Comparison of ENCODE assay signal across 23 cellular contexts in genomic region chr20:17445561-17445960, GRCh38.
"Had no signal": no experiment of that assay in that cellular context is flagged by ENCODE, and none has a peak within 500 bp of the region (broad histone marks: within the 10 kb centered on the region; RNA-seq: fewer than 3 reads in every experiment).

No MANE protein-coding gene starts in this region.

- H3K4me3 Mint-ChIP-seq: activated B cell treated with CpG ODN at 0.5 μM for 24 hours; activated CD4-positive, alpha-beta memory T cell treated with anti-CD3 and anti-CD28 coated beads for 36 hours; activated CD4-positive, alpha-beta T cell treated with anti-CD3 and anti-CD28 coated beads, Interleukin-2, amount 10 ng/mL, durations not matched to agents 7 days and 5 days; activated naive CD4-positive, alpha-beta T cell treated with anti-CD3 and anti-CD28 coated beads for 36 hours; activated naive CD8-positive, alpha-beta T cell; activated T-cell treated with anti-CD3 and anti-CD28 coated beads, Interleukin-2, amount 50 U/mL, for 4 hours; T-helper 17 cell had no signal

- H3K27ac ChIP-seq: brain microvascular endothelial cell, cardiac muscle cell, PC-9 had no signal

- H3K4me1 Mint-ChIP-seq: activated B cell treated with CpG ODN at 0.5 μM for 24 hours; activated CD4-positive, alpha-beta T cell treated with anti-CD3 and anti-CD28 coated beads, Interleukin-2, amount 10 ng/mL, durations not matched to agents 7 days and 5 days; T-helper 17 cell had no signal

- ATAC-seq: activated T-cell treated with anti-CD3 and anti-CD28 coated beads, Interleukin-2, amount 50 U/mL, for 4 hours; T-helper 17 cell had no signal

- H3K36me3 ChIP-seq: brain microvascular endothelial cell, cardiac muscle cell had no signal

- DNase-seq: activated B cell treated with CpG ODN at 0.5 μM for 24 hours; activated CD4-positive, alpha-beta memory T cell treated with anti-CD3 and anti-CD28 coated beads for 36 hours; activated CD4-positive, alpha-beta T cell treated with anti-CD3 and anti-CD28 coated beads for 1 hour; activated CD4-positive, alpha-beta T cell treated with anti-CD3 and anti-CD28 coated beads, Interleukin-2, amount 10 ng/mL, durations not matched to agents 7 days and 5 days; activated CD8-positive, alpha-beta memory T cell treated with anti-CD3 and anti-CD28 coated beads for 24 hours; activated gamma-delta T cell; activated naive CD4-positive, alpha-beta T cell treated with anti-CD3 and anti-CD28 coated beads for 36 hours; activated T-cell treated with anti-CD3 and anti-CD28 coated beads, Interleukin-2, amount 50 U/mL, for 4 hours; brain microvascular endothelial cell; IMR-90; Kasumi-1; KBM-7; NCI-H1048; NCI-H1417; NCI-H1930; NCI-H2227 treated with DMSO at 0.1 percent for 48 hours; NCI-H510A treated with DMSO at 0.1 percent for 48 hours; PC-9; SHP77 treated with DMSO at 0.1 percent for 48 hours; T-helper 17 cell; T-helper 9 cell had no signal

- H3K36me3 Mint-ChIP-seq: activated CD4-positive, alpha-beta memory T cell treated with anti-CD3 and anti-CD28 coated beads for 36 hours had no signal

- H3K27me3 ChIP-seq: brain microvascular endothelial cell, cardiac muscle cell had no signal

- H3K9me3 Mint-ChIP-seq: activated CD4-positive, alpha-beta T cell treated with anti-CD3 and anti-CD28 coated beads, Interleukin-2, amount 10 ng/mL, durations not matched to agents 7 days and 5 days; activated naive CD4-positive, alpha-beta T cell treated with anti-CD3 and anti-CD28 coated beads for 36 hours had no signal

- H3K27ac Mint-ChIP-seq: activated B cell treated with CpG ODN at 0.5 μM for 24 hours; activated CD4-positive, alpha-beta memory T cell treated with anti-CD3 and anti-CD28 coated beads for 36 hours; activated CD4-positive, alpha-beta T cell treated with anti-CD3 and anti-CD28 coated beads, Interleukin-2, amount 10 ng/mL, durations not matched to agents 7 days and 5 days; activated naive CD4-positive, alpha-beta T cell treated with anti-CD3 and anti-CD28 coated beads for 36 hours; activated naive CD8-positive, alpha-beta T cell; T-helper 17 cell had no signal

- H3K4me3 ChIP-seq: cardiac muscle cell, PC-9 had no signal
